In genomic region chr1:225757927-225758460, GRCh38 we compare ENCODE assay signal across 28 cellular contexts. TPM values are rescaled to one million over a fixed set of nuclear protein-coding genes. Genes with fewer than 3 reads are reported as not detected.
A peak's percentile ranks its signal among the peaks of the same experiment; 100 is the strongest.
DNase-seq lines count a peak whose midpoint lies in the region; ATAC-seq and TF ChIP-seq lines count a peak whose summit lies in the region.
"Had no signal": no experiment of that assay in that cellular context is flagged by ENCODE, and none has a peak within 500 bp of the region (broad histone marks: within the 10 kb centered on the region; RNA-seq: fewer than 3 reads in every experiment).

No MANE protein-coding gene starts in this region.

- no peak overlapping the region for H3K9ac ChIP-seq in mammary epithelial cell (ENCODE audit: insufficient read depth, low read length)
- H3K9ac ChIP-seq: BLaER1 had no signal

- ATAC-seq in central memory CD8-positive, alpha-beta T cell (replicated peaks; ENCODE audit: extremely low read depth, poor library complexity, severe bottlenecking): no peak
- ATAC-seq: GM12878, GM23338, Panc1 had no signal

- DNase-seq in breast epithelium (ENCODE audit: low spot score in 2 of 2) (no peak), mammary epithelial cell (no peak), Calu3 (no peak), KG1 (lab: John Stamatoyannopoulos, UW) (no peak), RPMI8226 (no peak)
- DNase-seq in central memory CD8-positive, alpha-beta T cell (ENCODE audit: low spot score in 2 of 2): no peak
- DNase-seq: ACHN; Caco-2; CD4-positive, alpha-beta T cell; DND-41; Karpas-422; MV-4-11; NCI-H1105 treated with DMSO at 0.1 percent for 48 hours; NCI-H2081; NCI-H2171; NCI-H345; NCI-H524; NCI-H774; NK-92 treated with Interleukin-12 subunit alpha and Interleukin-12 subunit beta, amount 100 ng/mL, for 24 hours had no signal

- CTCF ChIA-PET in mammary epithelial cell (lab: Charles Lee; ENCODE audit: low non-redundant PET) (no interaction called here), Calu3 (lab: Charles Lee) (no interaction called here)

- no peak overlapping the region for H3K4me3 Mint-ChIP-seq in central memory CD8-positive, alpha-beta T cell
- H3K4me3 Mint-ChIP-seq in nephron (no peak overlapping the region), Calu3 (ENCODE audit: low read depth, unreplicated experiment) (no peak overlapping the region)
- H3K4me3 Mint-ChIP-seq: CD4-positive, alpha-beta T cell; GM23338 had no signal

- no peaks in the 10 kb centered on the region for H3K27me3 ChIP-seq in breast epithelium
- no peaks in the 10 kb centered on the region for H3K27me3 ChIP-seq in mammary epithelial cell (ENCODE audit: insufficient read depth, low read length)
- H3K27me3 ChIP-seq in thymus (ENCODE audit: control insufficient read depth, insufficient read depth): no peaks in the 10 kb centered on the region
- H3K27me3 ChIP-seq: BLaER1 had no signal

- H3K4me1 ChIP-seq in breast epithelium: peaks cover 6 to 12% of the 10 kb centered on the region in 2 donors
- H3K4me1 ChIP-seq in mammary epithelial cell (ENCODE audit: insufficient read depth, low read length): peaks cover 13% of the 10 kb centered on the region
- no peaks in the 10 kb centered on the region for H3K4me1 ChIP-seq in thymus (ENCODE audit: control insufficient read depth, insufficient read depth, low read length)

- H4K20me1 ChIP-seq in mammary epithelial cell (ENCODE audit: insufficient read depth, low read length): no peaks in the 10 kb centered on the region
- H4K20me1 ChIP-seq: BLaER1 had no signal

- no TSS peak for BruUV-seq in mammary epithelial cell (replicated peaks; lab: Mats Ljungman, UMichigan)
- no TSS peak for BruUV-seq in Calu3 (replicated peaks; lab: Mats Ljungman, UMichigan)

- H3K4me2 ChIP-seq in mammary epithelial cell (ENCODE audit: insufficient read depth, low read depth, low read length): no peak overlapping the region
- H3K4me2 ChIP-seq: BLaER1, GM23338 had no signal

- WGBS in mammary epithelial cell (ENCODE audit: low coverage, missing lambda C conversion rate): 88% methylated on average over 9 of the region's 10 CpGs
- 94% methylated on average over 10 of the region's 10 CpGs for WGBS in thymus

- no peak for TF ChIP-seq POLR2A in breast epithelium (IDR thresholded peaks at IDR 0.05)

- H3K36me3 Mint-ChIP-seq in central memory CD8-positive, alpha-beta T cell (ENCODE audit: insufficient read depth): no peaks in the 10 kb centered on the region
- H3K36me3 Mint-ChIP-seq in nephron (ENCODE audit: low read depth): no peaks in the 10 kb centered on the region
- H3K36me3 Mint-ChIP-seq in Calu3 (ENCODE audit: insufficient read depth, unreplicated experiment): no peaks in the 10 kb centered on the region

- H3K27ac Mint-ChIP-seq in central memory CD8-positive, alpha-beta T cell (ENCODE audit: low read depth): peak overlapping the region; percentile 52
- H3K27ac Mint-ChIP-seq in nephron (peak overlapping the region in 2 of 3 experiments; percentile 71 to 77), Calu3 (ENCODE audit: unreplicated experiment) (no peak overlapping the region)
- H3K27ac Mint-ChIP-seq: CD4-positive, alpha-beta T cell; GM23338 had no signal

- dilution Hi-C loops in mammary epithelial cell (cut with HindIII; ENCODE audit: low sequenced_read_pairs): no loop called here

- H3K27me3 Mint-ChIP-seq in central memory CD8-positive, alpha-beta T cell: peaks cover 40% of the 10 kb centered on the region
- H3K27me3 Mint-ChIP-seq in nephron (ENCODE audit: low read depth) (no peaks in the 10 kb centered on the region), Calu3 (ENCODE audit: unreplicated experiment) (no peaks in the 10 kb centered on the region)

- no peaks in the 10 kb centered on the region for H3K9me3 Mint-ChIP-seq in central memory CD8-positive, alpha-beta T cell
- H3K9me3 Mint-ChIP-seq in nephron (no peaks in the 10 kb centered on the region), Calu3 (ENCODE audit: low read depth, unreplicated experiment) (no peaks in the 10 kb centered on the region)
- H3K9me3 Mint-ChIP-seq: CD4-positive, alpha-beta T cell; GM23338 had no signal

- no peak overlapping the region for H2AFZ ChIP-seq in mammary epithelial cell (ENCODE audit: low read depth, low read length)
- H2AFZ ChIP-seq: GM23338 had no signal

- in situ Hi-C loops in mammary epithelial cell (cut with MboI; ENCODE audit: low sequenced_read_pairs in 2 of 2): loop anchor here in 1 of 2 donors (25.0 kb wide), 1 partner anchor 96 kb away; the partner anchor contains the start of gene ENAH

- intact Hi-C loops in breast epithelium (cut with DNase I; ENCODE audit: low total_unique reads) (no loop called here), mammary epithelial cell (cut with micrococcal nuclease) (no loop called here), Calu3 (cut with micrococcal nuclease; ENCODE audit: unreplicated experiment) (no loop called here)

- H3K36me3 ChIP-seq in breast epithelium: no peaks in the 10 kb centered on the region
- no peaks in the 10 kb centered on the region for H3K36me3 ChIP-seq in mammary epithelial cell (ENCODE audit: insufficient read depth, low read length)
- H3K36me3 ChIP-seq in thymus (ENCODE audit: control insufficient read depth, insufficient read depth): no peaks in the 10 kb centered on the region
- H3K36me3 ChIP-seq: BLaER1, HAP-1 had no signal

- H3K27ac ChIP-seq in breast epithelium (peak overlapping the region; percentile 33 to 39), mammary epithelial cell (ENCODE audit: insufficient read depth, low read depth, low read length) (no peak overlapping the region), thymus (ENCODE audit: low read depth) (peak overlapping the region; percentile 1)
- H3K27ac ChIP-seq: 22Rv1, BLaER1, HL-60 had no signal

- no peaks in the 10 kb centered on the region for H3K4me1 Mint-ChIP-seq in central memory CD8-positive, alpha-beta T cell
- peaks cover 65% of the 10 kb centered on the region for H3K4me1 Mint-ChIP-seq in nephron
- peaks cover 15% of the 10 kb centered on the region for H3K4me1 Mint-ChIP-seq in Calu3 (ENCODE audit: low read depth, unreplicated experiment)

- H3K4me3 ChIP-seq in breast epithelium (no peak overlapping the region), mammary epithelial cell (replicated peaks in 1 of 3; ENCODE audit: insufficient read depth in 1 of 3, low read depth in 2 of 3, low read length in 3 of 3) (no peak overlapping the region), thymus (ENCODE audit: low read length) (no peak overlapping the region)
- H3K4me3 ChIP-seq: BLaER1, GM12878, GM23338, HAP-1 had no signal

- TF ChIP-seq CTCF in breast epithelium (IDR thresholded peaks at IDR 0.05): no peak
- no peak for TF ChIP-seq CTCF in mammary epithelial cell (conservative IDR thresholded peaks at IDR 0.05 in 1 of 2, IDR thresholded peaks at IDR 0.05 in 1 of 2; ENCODE audit: extremely low read depth in 1 of 2, insufficient read depth in 1 of 2, low read depth in 1 of 2, low read length in 2 of 2)
- TF ChIP-seq CTCF in nephron (IDR thresholded peaks at IDR 0.05; ENCODE audit: unreplicated experiment in 3 of 3): no peak
- no peak for TF ChIP-seq CTCF in Calu3 (IDR thresholded peaks at IDR 0.05; ENCODE audit: unreplicated experiment)

- no peaks in the 10 kb centered on the region for H3K9me3 ChIP-seq in breast epithelium
- H3K9me3 ChIP-seq in mammary epithelial cell (replicated peaks; ENCODE audit: insufficient read depth, low read length): no peaks in the 10 kb centered on the region
- no peaks in the 10 kb centered on the region for H3K9me3 ChIP-seq in thymus (ENCODE audit: control insufficient read depth)
- H3K9me3 ChIP-seq: BLaER1, Caco-2, HAP-1 had no signal

- no peaks in the 10 kb centered on the region for H3K79me2 ChIP-seq in mammary epithelial cell (ENCODE audit: insufficient read depth, low read length)

RNA-seq across cellular contexts. Expression of gene SRP9, which starts 19.6 kb away (rescaled TPM):
- 100 to 1,000 TPM; 168 to 251 (median 205) TPM for total RNA-seq in breast epithelium
- 100 to 1,000 TPM; 164 to 214 TPM for total RNA-seq in mammary epithelial cell
- polyA plus RNA-seq in mammary epithelial cell: 228 TPM
- 74.5 TPM for polyA minus RNA-seq in mammary epithelial cell
- polyA plus RNA-seq in thymus: 362 TPM
- total RNA-seq in Calu3 (2022): 264 and 312 TPM in 2 replicates

RNA-seq across cellular contexts. Expression of gene EPHX1, which starts 51.9 kb away (rescaled TPM):
- 100 to 1,000 TPM in 1 of 3 donors, 10 to 100 TPM in 2; 63.6 to 168 (median 67.3) TPM for total RNA-seq in breast epithelium
- total RNA-seq in mammary epithelial cell: 10 to 100 TPM; 22.8 to 32.8 TPM
- polyA plus RNA-seq in mammary epithelial cell: 17.6 TPM
- 15.2 TPM for polyA minus RNA-seq in mammary epithelial cell
- 13.3 TPM for polyA plus RNA-seq in thymus
- total RNA-seq in Calu3 (2022): 32.5 and 46.6 TPM in 2 replicates
